ENCODE assay signal across 1 cellular context in genomic region chr20:52054123-52054522, GRCh38.
TF ChIP-seq lines count a peak whose summit lies in the region.

No MANE protein-coding gene starts in this region.

TF ChIP-seq in IMR-90, 13 proteins besides CTCF, POLR2A, EP300 and RAD21:
- TF ChIP-seq USF2 (IDR thresholded peaks at IDR 0.05; ENCODE audit: low read depth, low read length) (no peak), ELK1 (IDR thresholded peaks at IDR 0.05; ENCODE audit: borderline replicate concordance, low read depth, low read length) (no peak), NFE2L2 (IDR thresholded peaks at IDR 0.05; ENCODE audit: low read depth, low read length) (no peak)
